ENCODE assay signal across 8 cellular contexts in the genomic region with DNA sequence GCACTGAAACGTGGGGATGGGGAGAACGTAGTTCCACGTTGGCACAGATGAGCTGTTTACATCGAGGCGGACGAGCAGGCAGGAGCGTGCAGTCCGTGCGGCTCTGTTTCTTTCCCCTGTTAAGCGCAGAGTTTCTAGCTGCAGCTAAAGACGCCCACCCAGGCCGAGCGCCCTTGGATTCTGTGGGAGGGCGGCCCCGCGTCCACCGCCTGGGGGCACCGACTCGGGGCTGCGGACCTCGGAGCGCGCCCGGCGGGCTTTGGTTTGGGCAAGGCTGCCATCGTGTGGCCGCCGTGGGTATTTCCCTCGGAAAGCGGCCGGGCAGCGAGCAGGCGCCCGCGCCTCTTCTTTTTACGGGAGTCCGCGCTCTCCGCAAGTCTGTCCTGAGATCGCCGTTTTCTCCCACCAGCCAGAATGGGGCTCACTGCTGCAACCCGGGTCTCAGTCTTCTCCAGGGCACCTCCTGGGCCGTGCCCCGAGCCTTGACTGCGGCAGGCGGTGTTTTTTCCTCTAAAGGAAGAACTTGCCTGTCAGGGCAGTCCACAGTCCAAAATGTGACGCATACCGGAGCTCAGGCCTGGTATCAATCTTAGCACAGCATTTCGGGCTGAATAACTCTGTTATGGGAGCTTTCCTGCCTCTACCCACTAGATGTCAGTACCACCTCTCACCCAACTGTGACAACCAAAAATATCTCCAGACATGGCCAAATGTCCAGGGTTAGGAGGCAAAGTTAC.
DNase-seq lines count a peak whose midpoint lies in the region; ATAC-seq, FAIRE-seq and TF ChIP-seq lines count a peak whose summit lies in the region.

No MANE protein-coding gene starts in this region.

- CTCF ChIA-PET in SK-N-SH (lab: Yijun Ruan, JAX): interaction anchor here (0.6 to 5.9 kb wide), 34 partner anchors 8 to 673 kb away, joined by 3 to 50 read pairs (median 3); no protein-coding TSS in a partner anchor

- peak; percentile 53 for FAIRE-seq in urothelium cell line (lab: Jason Lieb, UNC)

- peak; percentile 66 for TF ChIP-seq CTCF in SK-N-SH (IDR thresholded peaks at IDR 0.05)
- TF ChIP-seq CTCF in heart right ventricle (IDR thresholded peaks at IDR 0.05): peak; percentile 75 to 93 (median 84)
- TF ChIP-seq CTCF in progenitor cell of endocrine pancreas (IDR thresholded peaks at IDR 0.05; ENCODE audit: unreplicated experiment): peak; percentile 90

- POLR2A ChIA-PET in SK-N-SH (lab: Yijun Ruan, JAX): no interaction called here

- TF ChIP-seq RAD21 in SK-N-SH (IDR thresholded peaks at IDR 0.05; ENCODE audit: low read length): peak; percentile 55

- H3K27ac Mint-ChIP-seq in activated naive CD8-positive, alpha-beta T cell treated with anti-CD3 and anti-CD28 coated beads, Interleukin-2, amount 50 U/mL, for 24 hours: no peak overlapping the region
- no peak overlapping the region for H3K27ac Mint-ChIP-seq in progenitor cell of endocrine pancreas

- H3K4me1 ChIP-seq in SK-N-SH (ENCODE audit: control insufficient read depth in 1 of 2, insufficient read depth in 2 of 2, low read depth in 1 of 2, low read length in 1 of 2): peaks cover 0 to 2% of the 10 kb centered on the region in 2 experiments; a peak in 1 of 4 replicates
- H3K4me1 ChIP-seq in heart right ventricle: peaks cover 0 to 11% (median 0%) of the 10 kb centered on the region in 9 donors

- H3K36me3 ChIP-seq in SK-N-SH (replicated peaks in 1 of 2; ENCODE audit: control insufficient read depth in 1 of 2, insufficient read depth in 2 of 2, low read length in 1 of 2) (no peaks in the 10 kb centered on the region), heart right ventricle (no peaks in the 10 kb centered on the region)

- no peaks in the 10 kb centered on the region for H3K9me3 Mint-ChIP-seq in activated naive CD8-positive, alpha-beta T cell treated with anti-CD3 and anti-CD28 coated beads, Interleukin-2, amount 50 U/mL, for 24 hours
- peaks cover 5% of the 10 kb centered on the region for H3K9me3 Mint-ChIP-seq in progenitor cell of endocrine pancreas (ENCODE audit: low read depth)

- peak overlapping the region; percentile 31 to 67 for H3K4me3 ChIP-seq in SK-N-SH (ENCODE audit: low read depth in 2 of 2, low read length in 1 of 2)
- H3K4me3 ChIP-seq in heart right ventricle: peak overlapping the region in 9 of 10 donors; percentile 21 to 47 (median 37)

- peak overlapping the region; percentile 89; the same call in 1 of the 2 replicates for H2AFZ ChIP-seq in SK-N-SH (ENCODE audit: low read depth)

- peaks cover 50% of the 10 kb centered on the region for H3K27me3 Mint-ChIP-seq in activated naive CD8-positive, alpha-beta T cell treated with anti-CD3 and anti-CD28 coated beads, Interleukin-2, amount 50 U/mL, for 24 hours
- H3K27me3 Mint-ChIP-seq in progenitor cell of endocrine pancreas: peaks cover 80% of the 10 kb centered on the region

- H3K27ac ChIP-seq in SK-N-SH (ENCODE audit: low read depth in 2 of 2, low read length in 1 of 2): no peak overlapping the region
- no peak overlapping the region for H3K27ac ChIP-seq in heart right ventricle

- H3K9me2 ChIP-seq in SK-N-SH: no peaks in the 10 kb centered on the region

- H3K27me3 ChIP-seq in SK-N-SH (ENCODE audit: insufficient read depth) (peaks cover 38% of the 10 kb centered on the region), heart right ventricle (peaks cover 0 to 66% (median 60%) of the 10 kb centered on the region in 7 donors)

- no peaks in the 10 kb centered on the region for H3K36me3 Mint-ChIP-seq in activated naive CD8-positive, alpha-beta T cell treated with anti-CD3 and anti-CD28 coated beads, Interleukin-2, amount 50 U/mL, for 24 hours (ENCODE audit: low read depth)
- H3K36me3 Mint-ChIP-seq in progenitor cell of endocrine pancreas (ENCODE audit: insufficient read depth): no peaks in the 10 kb centered on the region

- H3K9me3 ChIP-seq in SK-N-SH: no peaks in the 10 kb centered on the region
- peaks cover 0 to 6% (median 0%) of the 10 kb centered on the region in 11 donors for H3K9me3 ChIP-seq in heart right ventricle

- H3K4me1 Mint-ChIP-seq in activated naive CD8-positive, alpha-beta T cell treated with anti-CD3 and anti-CD28 coated beads, Interleukin-2, amount 50 U/mL, for 24 hours: no peaks in the 10 kb centered on the region
- no peaks in the 10 kb centered on the region for H3K4me1 Mint-ChIP-seq in progenitor cell of endocrine pancreas (ENCODE audit: low read depth)

- under 1% methylated on average over 18 of the region's 49 CpGs for WGBS in SK-N-SH (ENCODE audit: low lambda C conversion rate)
- 4 to 5% methylated on average over 47 to 49 of the region's 49 CpGs for WGBS in heart right ventricle, 2 donors

- intact Hi-C loops in heart right ventricle (cut with DNase I): loop anchor here in 3 of 10 donors (10.0 kb wide), 1 partner anchor 524 kb away; no protein-coding TSS in a partner anchor

- no peak overlapping the region for H3K9ac ChIP-seq in SK-N-SH

- no peak for TF ChIP-seq EP300 in SK-N-SH (IDR thresholded peaks at IDR 0.05; ENCODE audit: borderline replicate concordance in 1 of 2, low read depth in 1 of 2, low read length in 1 of 2)

- ATAC-seq in GM19438 (IDR thresholded peaks at IDR 0.05; ENCODE audit: low read depth, unreplicated experiment) (peak; percentile 91), HG03469 (IDR thresholded peaks at IDR 0.05; ENCODE audit: unreplicated experiment) (peak; percentile 62), heart right ventricle (peak; percentile 72 to 88 (median 84))
- ATAC-seq in activated naive CD8-positive, alpha-beta T cell treated with anti-CD3 and anti-CD28 coated beads, Interleukin-2, amount 50 U/mL, for 24 hours: peak; percentile 69

- DNase-seq in COLO668 (lab: John Stamatoyannopoulos, UW; ENCODE audit: unreplicated experiment) (peak; percentile 51), SK-N-SH (peak; percentile 87), heart right ventricle (peak; percentile 42 to 73), progenitor cell of endocrine pancreas (ENCODE audit: low spot score, unreplicated experiment) (peak; percentile 83), urothelium cell line (ENCODE audit: low spot score) (peak; percentile 90)
- DNase-seq in activated naive CD8-positive, alpha-beta T cell treated with anti-CD3 and anti-CD28 coated beads, Interleukin-2, amount 50 U/mL, for 24 hours: peak; percentile 76

- no peaks in the 10 kb centered on the region for H4K20me1 ChIP-seq in SK-N-SH (ENCODE audit: insufficient read depth)

- H3K4me2 ChIP-seq in SK-N-SH: peak overlapping the region; percentile 89

- H3F3A ChIP-seq in SK-N-SH (replicated peaks; ENCODE audit: insufficient read depth): no peaks in the 10 kb centered on the region

- H3K4me3 Mint-ChIP-seq in activated naive CD8-positive, alpha-beta T cell treated with anti-CD3 and anti-CD28 coated beads, Interleukin-2, amount 50 U/mL, for 24 hours: peak overlapping the region; percentile 59
- H3K4me3 Mint-ChIP-seq in progenitor cell of endocrine pancreas (ENCODE audit: low read depth): peak overlapping the region; percentile 63

- H3K79me2 ChIP-seq in SK-N-SH (ENCODE audit: insufficient read depth): no peaks in the 10 kb centered on the region

TF ChIP-seq in SK-N-SH, 30 proteins besides CTCF, POLR2A, EP300 and RAD21:
- TF ChIP-seq FOXJ3 (CRISPR knock-in tag; IDR thresholded peaks at IDR 0.05) (no peak), SMC3 (IDR thresholded peaks at IDR 0.05; ENCODE audit: low read depth, low read length) (peak; percentile 34)
TF ChIP-seq in SK-N-SH: peak in this region for 1.
